ENCODE assay signal across 1 cellular context in genomic region chr5:132471006-132471907, GRCh38.
TF ChIP-seq lines count a peak whose summit lies in the region.

No MANE protein-coding gene starts in this region.

TF ChIP-seq in IMR-90, 13 proteins besides CTCF, POLR2A, EP300 and RAD21:
- TF ChIP-seq MAZ (IDR thresholded peaks at IDR 0.05; ENCODE audit: borderline replicate concordance, low read depth, low read length) (no peak), MAFK (IDR thresholded peaks at IDR 0.05; ENCODE audit: low read depth, low read length) (no peak), USF2 (IDR thresholded peaks at IDR 0.05; ENCODE audit: low read depth, low read length) (no peak), CHD1 (IDR thresholded peaks at IDR 0.05; ENCODE audit: low read depth, low read length) (no peak), SMC3 (IDR thresholded peaks at IDR 0.05; ENCODE audit: low read depth, low read length) (no peak), ELK1 (IDR thresholded peaks at IDR 0.05; ENCODE audit: borderline replicate concordance, low read depth, low read length) (no peak), RCOR1 (IDR thresholded peaks at IDR 0.05; ENCODE audit: insufficient replicate concordance, low read length) (no peak), CEBPB (IDR thresholded peaks at IDR 0.05; ENCODE audit: low read depth, low read length) (no peak), BHLHE40 (IDR thresholded peaks at IDR 0.05; ENCODE audit: low read depth, low read length) (no peak), FOS (IDR thresholded peaks at IDR 0.05; ENCODE audit: low read depth, low read length) (no peak), NFE2L2 (IDR thresholded peaks at IDR 0.05; ENCODE audit: low read depth, low read length) (no peak), RFX5 (IDR thresholded peaks at IDR 0.05; ENCODE audit: low read depth, low read length) (no peak), MXI1 (IDR thresholded peaks at IDR 0.05; ENCODE audit: borderline replicate concordance, low read depth, low read length) (no peak)
